Comparison of ENCODE assay signal across 10 cellular contexts in the genomic region with DNA sequence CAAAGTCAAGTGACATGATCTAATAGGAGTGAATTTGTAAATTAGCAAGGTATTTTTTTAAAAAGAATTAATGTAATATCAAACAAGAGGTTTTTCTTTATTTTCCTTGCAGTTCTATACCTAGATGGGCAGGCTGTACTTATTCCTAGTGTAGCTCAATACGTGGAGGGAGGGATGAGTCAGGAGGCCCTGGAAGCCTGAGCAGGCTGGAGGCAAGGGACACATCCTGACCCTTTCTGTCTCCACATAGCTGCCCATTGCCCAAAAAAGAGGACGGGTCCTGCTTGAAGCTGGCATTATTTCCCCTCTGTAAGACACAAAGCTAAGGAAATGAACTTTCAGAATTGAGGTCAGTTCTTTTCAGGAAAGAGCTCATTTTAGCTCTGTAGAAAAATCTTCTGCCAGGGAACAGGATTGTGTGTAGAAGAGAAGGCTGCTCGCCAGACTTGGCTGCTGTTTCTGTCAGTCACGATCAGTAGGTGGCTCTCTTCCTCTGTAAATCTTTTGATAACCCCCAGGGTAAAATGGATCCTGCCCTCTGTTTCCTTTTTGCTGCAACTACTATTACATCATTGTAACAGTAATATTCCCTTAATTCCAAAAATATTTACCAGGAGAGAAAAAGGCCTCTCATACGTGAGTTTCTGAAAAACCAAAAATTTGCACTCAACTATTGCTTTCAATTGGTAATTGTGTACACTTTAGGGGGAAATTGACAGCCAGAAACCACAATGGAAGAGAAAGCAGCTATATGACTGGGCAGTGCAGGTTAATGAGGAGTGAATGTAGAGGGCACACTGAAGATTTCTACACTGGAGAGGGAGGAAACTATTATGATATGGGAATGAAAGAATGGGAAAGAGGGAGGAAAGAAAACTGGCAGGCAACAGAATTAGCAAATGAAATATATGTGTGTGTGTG. TPM values are rescaled to one million over a fixed set of nuclear protein-coding genes. Genes with fewer than 3 reads are reported as not detected.
A peak's percentile ranks its signal among the peaks of the same experiment; 100 is the strongest.
DNase-seq lines count a peak whose midpoint lies in the region; ATAC-seq, FAIRE-seq and TF ChIP-seq lines count a peak whose summit lies in the region.
"Had no signal": no experiment of that assay in that cellular context is flagged by ENCODE, and none has a peak within 500 bp of the region (broad histone marks: within the 10 kb centered on the region; RNA-seq: fewer than 3 reads in every experiment).

No MANE protein-coding gene starts in this region.

- FAIRE-seq in endothelial cell of umbilical vein (lab: Jason Lieb, UNC) = peak; percentile 65

- CTCF ChIA-PET in endothelial cell of umbilical vein (lab: Charles Lee) = interaction anchor here (0.8 to 1.6 kb wide), 8 partner anchors 29 to 312 kb away, joined by 3 to 10 read pairs (median 6); no protein-coding TSS in a partner anchor

- ATAC-seq in GM18873 (IDR thresholded peaks at IDR 0.05; ENCODE audit: low FRiP score, unreplicated experiment) (peak; percentile 82), HG03045 (IDR thresholded peaks at IDR 0.05; ENCODE audit: unreplicated experiment) (peak; percentile 78), gastrocnemius medialis (no peak)

- dilution Hi-C loops in endothelial cell of umbilical vein (cut with MboI; ENCODE audit: extremely low pct_ligation_motif_present, low sequenced_read_pairs) = no loop called here

- H2AFZ ChIP-seq in endothelial cell of umbilical vein (ENCODE audit: low read depth, low read length) = peak overlapping the region; percentile 53

- DNase-seq in COLO829 (ENCODE audit: low spot score) = peak; percentile 24
- peak; percentile 39 for DNase-seq in NCI-H69 (lab: John Stamatoyannopoulos, UW)
- peak; percentile 58 for DNase-seq in endothelial cell of umbilical vein (ENCODE audit: low read depth, low spot score)
- DNase-seq in pons (ENCODE audit: low spot score) = peak; percentile 51
- no peak for DNase-seq in gastrocnemius medialis
- no peak for DNase-seq in NCI-H2029 treated with DMSO at 0.1 percent for 48 hours (lab: John Stamatoyannopoulos, UW)

- H3K9me3 ChIP-seq in endothelial cell of umbilical vein (replicated peaks; ENCODE audit: control insufficient read depth, insufficient read depth, low read length) (no peaks in the 10 kb centered on the region), gastrocnemius medialis (no peaks in the 10 kb centered on the region)

- BruUV-seq in endothelial cell of umbilical vein (replicated peaks; lab: Mats Ljungman, UMichigan) = no TSS peak

- in situ Hi-C loops in gastrocnemius medialis (cut with MboI; ENCODE audit: low sequenced_read_pairs in 4 of 4) = no loop called here

- H4K20me1 ChIP-seq in endothelial cell of umbilical vein (replicated peaks; ENCODE audit: control insufficient read depth, extremely low read depth, insufficient read depth, low read length) = no peaks in the 10 kb centered on the region

- H3K9me1 ChIP-seq in endothelial cell of umbilical vein (replicated peaks; ENCODE audit: control insufficient read depth, extremely low read depth, insufficient read depth, low read length) = no peaks in the 10 kb centered on the region

- POLR2A ChIA-PET in endothelial cell of umbilical vein (lab: Charles Lee) = no interaction called here

- H3K4me2 ChIP-seq in endothelial cell of umbilical vein (ENCODE audit: insufficient read depth, low read length) = no peak overlapping the region

- H3K27ac ChIP-seq in endothelial cell of umbilical vein (ENCODE audit: insufficient read depth, low read depth, low read length) (no peak overlapping the region), gastrocnemius medialis (no peak overlapping the region)

- no peaks in the 10 kb centered on the region for H3K27me3 ChIP-seq in endothelial cell of umbilical vein (ENCODE audit: control insufficient read depth in 2 of 2, insufficient read depth in 2 of 2, low read length in 2 of 2)
- H3K27me3 ChIP-seq in gastrocnemius medialis = no peaks in the 10 kb centered on the region

- H3K4me3 ChIP-seq in endothelial cell of umbilical vein (replicated peaks in 1 of 3; ENCODE audit: insufficient read depth in 1 of 3, low read depth in 1 of 3, low read length in 3 of 3) (no peak overlapping the region), gastrocnemius medialis (no peak overlapping the region)

- no peaks in the 10 kb centered on the region for H3K79me2 ChIP-seq in endothelial cell of umbilical vein (ENCODE audit: control insufficient read depth, insufficient read depth, low read length)

- H3K36me3 ChIP-seq in endothelial cell of umbilical vein (ENCODE audit: control insufficient read depth in 2 of 2, extremely low read depth in 1 of 2, insufficient read depth in 2 of 2, low read length in 2 of 2) (no peaks in the 10 kb centered on the region), gastrocnemius medialis (no peaks in the 10 kb centered on the region)

- peaks cover 8% of the 10 kb centered on the region for H3K4me1 ChIP-seq in endothelial cell of umbilical vein (ENCODE audit: control insufficient read depth, extremely low read depth, insufficient read depth, low read length)
- no peaks in the 10 kb centered on the region for H3K4me1 ChIP-seq in gastrocnemius medialis

- peak in 1 of 2 donors; percentile 10 for TF ChIP-seq CTCF in endothelial cell of umbilical vein (IDR thresholded peaks at IDR 0.05; ENCODE audit: extremely low read depth in 1 of 2, insufficient read depth in 1 of 2, low read depth in 1 of 2, low read length in 2 of 2)
- no peak for TF ChIP-seq CTCF in gastrocnemius medialis (IDR thresholded peaks at IDR 0.05 in 4 of 5, conservative IDR thresholded peaks at IDR 0.05 in 1 of 5)

- TF ChIP-seq POLR2A in endothelial cell of umbilical vein (IDR thresholded peaks at IDR 0.05; ENCODE audit: low read depth, low read length) (no peak), gastrocnemius medialis (IDR thresholded peaks at IDR 0.05) (no peak)

- intact Hi-C loops in endothelial cell of umbilical vein (cut with micrococcal nuclease) = no loop called here
- intact Hi-C loops in gastrocnemius medialis (cut with DNase I; ENCODE audit: low total_unique reads) = no loop called here

- H3K9ac ChIP-seq in endothelial cell of umbilical vein (replicated peaks; ENCODE audit: extremely low read depth, insufficient read depth, low read length) = no peak overlapping the region

TF ChIP-seq in endothelial cell of umbilical vein, 7 proteins besides CTCF, POLR2A, EP300 and RAD21 (continues in another document):
- no peak for TF ChIP-seq FOS (IDR thresholded peaks at IDR 0.05; ENCODE audit: borderline replicate concordance, insufficient read depth, low read length)
- no peak for TF ChIP-seq GATA2 (IDR thresholded peaks at IDR 0.05; ENCODE audit: insufficient read depth, insufficient read length, low read depth, low read length)
- TF ChIP-seq EZH2 (IDR thresholded peaks at IDR 0.05; ENCODE audit: borderline replicate concordance, low read depth, low read length, severe bottlenecking) = no peak
- no peak for TF ChIP-seq POLR2AphosphoS5 (IDR thresholded peaks at IDR 0.05; ENCODE audit: insufficient read depth, low read depth, low read length)

RNA-seq across cellular contexts. Expression of gene IFNW1, which starts 12.3 kb away (rescaled TPM):
- total RNA-seq in endothelial cell of umbilical vein (not detected in 2 replicates), gastrocnemius medialis (not detected)
- polyA plus RNA-seq in endothelial cell of umbilical vein = not detected in 2 replicates
- polyA plus RNA-seq in endothelial cell of umbilical vein (2011; cell fraction: cytosol; rRNA removed) = not detected in 2 replicates
- not detected in 2 replicates for polyA plus RNA-seq in endothelial cell of umbilical vein (2011; cell fraction: nucleus; rRNA removed)
- polyA plus RNA-seq in endothelial cell of umbilical vein (2012) = not detected in 2 replicates
- polyA minus RNA-seq in endothelial cell of umbilical vein = not detected in 2 replicates
- not detected for polyA minus RNA-seq in endothelial cell of umbilical vein (2011; cell fraction: cytosol; rRNA and poly(A)+ RNA removed)
- not detected in 2 replicates for polyA minus RNA-seq in endothelial cell of umbilical vein (2011; cell fraction: nucleus; rRNA and poly(A)+ RNA removed)
- total RNA-seq: fibroblast of villous mesenchyme, temporal lobe had no signal

RNA-seq across cellular contexts. Expression of gene IFNA21, which starts 12.5 kb away (rescaled TPM):
- total RNA-seq in endothelial cell of umbilical vein = not detected in 2 replicates
- not detected in 2 replicates for polyA plus RNA-seq in endothelial cell of umbilical vein
- not detected in 2 replicates for polyA plus RNA-seq in endothelial cell of umbilical vein (2011; cell fraction: cytosol; rRNA removed)
- polyA plus RNA-seq in endothelial cell of umbilical vein (2011; cell fraction: nucleus; rRNA removed) = not detected in 2 replicates
- polyA plus RNA-seq in endothelial cell of umbilical vein (2012) = not detected in 2 replicates
- polyA minus RNA-seq in endothelial cell of umbilical vein = not detected in 2 replicates
- not detected for polyA minus RNA-seq in endothelial cell of umbilical vein (2011; cell fraction: cytosol; rRNA and poly(A)+ RNA removed)
- not detected in 2 replicates for polyA minus RNA-seq in endothelial cell of umbilical vein (2011; cell fraction: nucleus; rRNA and poly(A)+ RNA removed)
- total RNA-seq in gastrocnemius medialis = not detected
- total RNA-seq: fibroblast of villous mesenchyme, temporal lobe had no signal

RNA-seq across cellular contexts. Expression of gene IFNA4, which starts 33.4 kb away (rescaled TPM):
- total RNA-seq in endothelial cell of umbilical vein (not detected in 2 replicates), gastrocnemius medialis (not detected)
- not detected in 2 replicates for polyA plus RNA-seq in endothelial cell of umbilical vein
- polyA plus RNA-seq in endothelial cell of umbilical vein (2011; cell fraction: cytosol; rRNA removed) = not detected in 2 replicates
- not detected in 2 replicates for polyA plus RNA-seq in endothelial cell of umbilical vein (2011; cell fraction: nucleus; rRNA removed)
- polyA plus RNA-seq in endothelial cell of umbilical vein (2012) = not detected in 2 replicates
- not detected in 2 replicates for polyA minus RNA-seq in endothelial cell of umbilical vein
- not detected for polyA minus RNA-seq in endothelial cell of umbilical vein (2011; cell fraction: cytosol; rRNA and poly(A)+ RNA removed)
- polyA minus RNA-seq in endothelial cell of umbilical vein (2011; cell fraction: nucleus; rRNA and poly(A)+ RNA removed) = not detected in 2 replicates
- total RNA-seq: fibroblast of villous mesenchyme, temporal lobe had no signal

RNA-seq across cellular contexts. Expression of gene IFNA7, which starts 48.1 kb away (rescaled TPM):
- total RNA-seq in endothelial cell of umbilical vein (not detected in 2 replicates), gastrocnemius medialis (not detected)
- not detected in 2 replicates for polyA plus RNA-seq in endothelial cell of umbilical vein
- polyA plus RNA-seq in endothelial cell of umbilical vein (2011; cell fraction: cytosol; rRNA removed) = not detected in 2 replicates
- polyA plus RNA-seq in endothelial cell of umbilical vein (2011; cell fraction: nucleus; rRNA removed) = not detected in 2 replicates
- polyA plus RNA-seq in endothelial cell of umbilical vein (2012) = not detected in 2 replicates
- polyA minus RNA-seq in endothelial cell of umbilical vein = not detected in 2 replicates
- not detected for polyA minus RNA-seq in endothelial cell of umbilical vein (2011; cell fraction: cytosol; rRNA and poly(A)+ RNA removed)
- polyA minus RNA-seq in endothelial cell of umbilical vein (2011; cell fraction: nucleus; rRNA and poly(A)+ RNA removed) = not detected in 2 replicates
- total RNA-seq: fibroblast of villous mesenchyme, temporal lobe had no signal

RNA-seq across cellular contexts. Expression of gene IFNA10, which starts 53.0 kb away (rescaled TPM):
- total RNA-seq in endothelial cell of umbilical vein = not detected in 2 replicates
- not detected in 2 replicates for polyA plus RNA-seq in endothelial cell of umbilical vein
- polyA plus RNA-seq in endothelial cell of umbilical vein (2011; cell fraction: cytosol; rRNA removed) = not detected in 2 replicates
- not detected in 2 replicates for polyA plus RNA-seq in endothelial cell of umbilical vein (2011; cell fraction: nucleus; rRNA removed)
- not detected in 2 replicates for polyA plus RNA-seq in endothelial cell of umbilical vein (2012)
- polyA minus RNA-seq in endothelial cell of umbilical vein = not detected in 2 replicates
- not detected for polyA minus RNA-seq in endothelial cell of umbilical vein (2011; cell fraction: cytosol; rRNA and poly(A)+ RNA removed)
- not detected in 2 replicates for polyA minus RNA-seq in endothelial cell of umbilical vein (2011; cell fraction: nucleus; rRNA and poly(A)+ RNA removed)
- not detected for total RNA-seq in gastrocnemius medialis
- total RNA-seq: fibroblast of villous mesenchyme, temporal lobe had no signal

Comparison
In these comparisons a context has a peak if more than half of its experiments do, and no peak if none do; other contexts are left out.
1. DNase-seq: peak in COLO829 (single experiment), NCI-H69 (single experiment), endothelial cell of umbilical vein (single experiment) and pons (single experiment); none in gastrocnemius medialis (0 of 2) and NCI-H2029 treated with DMSO at 0.1 percent for 48 hours (single experiment).
2. ATAC-seq: peak in GM18873 (single experiment) and HG03045 (single experiment); none in gastrocnemius medialis (0 of 2).